ENCODE assay signal across 28 cellular contexts in the genomic region with DNA sequence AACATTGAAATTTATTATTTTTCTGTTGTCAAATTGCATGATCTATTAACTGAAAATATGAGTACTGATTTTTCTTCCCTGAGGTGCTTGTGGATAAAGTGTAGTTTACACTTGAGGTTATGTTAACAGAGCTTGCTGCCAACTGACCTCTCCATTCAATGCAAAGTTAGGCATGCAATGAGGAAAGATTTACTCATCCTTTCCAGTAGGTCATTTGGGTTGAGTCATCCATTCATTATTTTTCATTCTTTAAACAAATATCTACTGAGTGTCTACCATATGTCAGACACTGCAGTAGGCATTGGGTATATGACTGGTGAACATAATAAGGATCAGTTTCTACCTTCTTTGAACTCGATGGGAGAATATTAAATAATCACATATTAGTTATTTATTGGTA.
DNase-seq lines count a peak whose midpoint lies in the region; ATAC-seq and TF ChIP-seq lines count a peak whose summit lies in the region.
"Had no signal": no experiment of that assay in that cellular context is flagged by ENCODE, and none has a peak within 500 bp of the region (broad histone marks: within the 10 kb centered on the region; RNA-seq: fewer than 3 reads in every experiment).

No MANE protein-coding gene starts in this region.

- TF ChIP-seq CTCF in Calu3 (IDR thresholded peaks at IDR 0.05; ENCODE audit: unreplicated experiment) (no peak), astrocyte of the cerebellum (IDR thresholded peaks at IDR 0.05; ENCODE audit: low read depth, low read length, missing control alignments) (no peak)

- H3K4me3 ChIP-seq in astrocyte of the cerebellum (ENCODE audit: low read depth, low read length) (no peak overlapping the region), GM23248 (no peak overlapping the region)
- H3K4me3 ChIP-seq: body of pancreas, esophagus squamous epithelium, gastrocnemius medialis had no signal

- BruUV-seq in Calu3 (replicated peaks; lab: Mats Ljungman, UMichigan), result no TSS peak

- no peak overlapping the region for H3K9ac ChIP-seq in GM23248

- H3K9me3 Mint-ChIP-seq in Calu3 (ENCODE audit: low read depth, unreplicated experiment), result peaks cover 5% of the 10 kb centered on the region
- no peaks in the 10 kb centered on the region for H3K9me3 Mint-ChIP-seq in activated CD4-positive, alpha-beta T cell treated with anti-CD3 and anti-CD28 coated beads for 36 hours (ENCODE audit: low read depth)
- H3K9me3 Mint-ChIP-seq: activated B cell treated with CpG ODN at 0.5 μM for 24 hours; activated naive CD8-positive, alpha-beta T cell treated with anti-CD3 and anti-CD28 coated beads, Interleukin-2, amount 10 ng/mL, durations not matched to agents 7 days and 5 days; CD8-positive, alpha-beta T cell; T-helper 1 cell treated with Interleukin-12 subunit alpha and Interleukin-12 subunit beta and Interleukin-4 antibody, amounts not matched to agents 30 μg/mL and 1 μg/mL, for 36 hours had no signal

- no peak for DNase-seq in Calu3
- peak; percentile 58 for DNase-seq in NCI-H69 (lab: John Stamatoyannopoulos, UW)
- DNase-seq in astrocyte of the cerebellum (ENCODE audit: low read depth), result peak; percentile 38
- DNase-seq in kidney glomerular epithelial cell (lab: John Stamatoyannopoulos, UW), result peak; percentile 52
- no peak for DNase-seq in DMS114 treated with DMSO at 0.1 percent for 48 hours (lab: John Stamatoyannopoulos, UW; ENCODE audit: unreplicated experiment)
- DNase-seq in GM23248, result no peak
- no peak for DNase-seq in activated CD4-positive, alpha-beta T cell treated with anti-CD3 and anti-CD28 coated beads for 36 hours
- DNase-seq: activated B cell treated with CpG ODN at 0.5 μM for 24 hours; activated gamma-delta T cell; activated naive CD8-positive, alpha-beta T cell treated with anti-CD3 and anti-CD28 coated beads, Interleukin-2, amount 10 ng/mL, durations not matched to agents 7 days and 5 days; activated T-cell treated with anti-CD3 and anti-CD28 coated beads, Interleukin-2, amount 50 U/mL, for 24 hours; BE2C; body of pancreas; CD8-positive, alpha-beta T cell; DMS79 treated with DMSO at 0.1 percent for 48 hours; esophagus squamous epithelium; gastrocnemius medialis; GDM1; KBM-7; MM.1S; NCI-H2029 treated with DMSO at 0.1 percent for 48 hours; NCI-H526 treated with DMSO at 0.1 percent for 48 hours; nephron progenitor cell; stimulated activated CD4-positive, alpha-beta T cell treated with anti-CD3 and anti-CD28 coated beads, Interleukin-4, amount 100 ng/mL, for 4 hours had no signal

- no peak overlapping the region for H3K4me3 Mint-ChIP-seq in Calu3 (ENCODE audit: low read depth, unreplicated experiment)
- no peak overlapping the region for H3K4me3 Mint-ChIP-seq in activated CD4-positive, alpha-beta T cell treated with anti-CD3 and anti-CD28 coated beads for 36 hours
- H3K4me3 Mint-ChIP-seq: activated B cell treated with CpG ODN at 0.5 μM for 24 hours; activated naive CD8-positive, alpha-beta T cell treated with anti-CD3 and anti-CD28 coated beads, Interleukin-2, amount 10 ng/mL, durations not matched to agents 7 days and 5 days; activated T-cell treated with anti-CD3 and anti-CD28 coated beads, Interleukin-2, amount 50 U/mL, for 24 hours; CD8-positive, alpha-beta T cell; nephron progenitor cell; T-helper 1 cell treated with Interleukin-12 subunit alpha and Interleukin-12 subunit beta and Interleukin-4 antibody, amounts not matched to agents 30 μg/mL and 1 μg/mL, for 36 hours; type B pancreatic cell had no signal

- no peaks in the 10 kb centered on the region for H3K36me3 ChIP-seq in GM23248 (ENCODE audit: low read depth)
- H3K36me3 ChIP-seq: BE2C, esophagus squamous epithelium, gastrocnemius medialis had no signal

- no peaks in the 10 kb centered on the region for H3K79me2 ChIP-seq in GM23248 (ENCODE audit: insufficient read depth)

- H3K4me2 ChIP-seq in GM23248 (ENCODE audit: unreplicated experiment), result no peak overlapping the region

- no peaks in the 10 kb centered on the region for H3K9me3 ChIP-seq in GM23248 (ENCODE audit: low read depth)
- H3K9me3 ChIP-seq: BE2C, body of pancreas, esophagus squamous epithelium, gastrocnemius medialis had no signal

- no peaks in the 10 kb centered on the region for H4K20me1 ChIP-seq in GM23248 (ENCODE audit: insufficient read depth)

- no peaks in the 10 kb centered on the region for H3K36me3 Mint-ChIP-seq in Calu3 (ENCODE audit: insufficient read depth, unreplicated experiment)
- no peaks in the 10 kb centered on the region for H3K36me3 Mint-ChIP-seq in activated CD4-positive, alpha-beta T cell treated with anti-CD3 and anti-CD28 coated beads for 36 hours (ENCODE audit: low read depth)
- H3K36me3 Mint-ChIP-seq: activated naive CD8-positive, alpha-beta T cell treated with anti-CD3 and anti-CD28 coated beads, Interleukin-2, amount 10 ng/mL, durations not matched to agents 7 days and 5 days; CD8-positive, alpha-beta T cell had no signal

- intact Hi-C loops in Calu3 (cut with micrococcal nuclease; ENCODE audit: unreplicated experiment), result loop anchor here (10.0 kb wide), 1 partner anchor 217 kb away; no protein-coding TSS in a partner anchor
- intact Hi-C loops in activated CD4-positive, alpha-beta T cell treated with anti-CD3 and anti-CD28 coated beads for 36 hours (cut with DNase I, micrococcal nuclease), result no loop called here

- H3K27me3 ChIP-seq in GM23248 (replicated peaks; ENCODE audit: insufficient read depth), result no peaks in the 10 kb centered on the region
- H3K27me3 ChIP-seq: BE2C, body of pancreas, esophagus squamous epithelium, gastrocnemius medialis had no signal

- POLR2A ChIA-PET in activated CD4-positive, alpha-beta T cell treated with anti-CD3 and anti-CD28 coated beads for 36 hours (lab: Charles Lee), result no interaction called here

- in situ Hi-C loops in astrocyte of the cerebellum (cut with HindIII; ENCODE audit: low sequenced_read_pairs), result no loop called here
- in situ Hi-C loops in GM23248 (cut with MboI), result no loop called here

- no peak overlapping the region for H2AFZ ChIP-seq in GM23248

- no peak overlapping the region for H3K27ac ChIP-seq in GM23248
- H3K27ac ChIP-seq: body of pancreas, esophagus squamous epithelium, gastrocnemius medialis had no signal

- peak overlapping the region; percentile 23 for H3K27ac Mint-ChIP-seq in Calu3 (ENCODE audit: unreplicated experiment)
- no peak overlapping the region for H3K27ac Mint-ChIP-seq in activated CD4-positive, alpha-beta T cell treated with anti-CD3 and anti-CD28 coated beads for 36 hours
- H3K27ac Mint-ChIP-seq: activated B cell treated with CpG ODN at 0.5 μM for 24 hours; activated naive CD8-positive, alpha-beta T cell treated with anti-CD3 and anti-CD28 coated beads, Interleukin-2, amount 10 ng/mL, durations not matched to agents 7 days and 5 days; activated T-cell treated with anti-CD3 and anti-CD28 coated beads, Interleukin-2, amount 50 U/mL, for 24 hours; CD8-positive, alpha-beta T cell; T-helper 1 cell treated with Interleukin-12 subunit alpha and Interleukin-12 subunit beta and Interleukin-4 antibody, amounts not matched to agents 30 μg/mL and 1 μg/mL, for 36 hours had no signal

- no peak for ATAC-seq in HG02973 (IDR thresholded peaks at IDR 0.05; ENCODE audit: unreplicated experiment)
- ATAC-seq in activated CD4-positive, alpha-beta T cell treated with anti-CD3 and anti-CD28 coated beads for 36 hours, result no peak
- ATAC-seq: body of pancreas; CD8-positive, alpha-beta T cell; gastrocnemius medialis; SK-N-SH treated with all-trans-retinoic acid at 6 μM for 48 hours had no signal

- 0% methylated on average over 1 of the region's 1 CpG for WGBS in GM23248 (ENCODE audit: low coverage in 1 of 2, low lambda C conversion rate in 2 of 2, missing lambda C conversion rate in 2 of 2), 2 experiments

- H3K4me1 Mint-ChIP-seq in Calu3 (ENCODE audit: low read depth, unreplicated experiment), result no peaks in the 10 kb centered on the region
- H3K4me1 Mint-ChIP-seq in activated CD4-positive, alpha-beta T cell treated with anti-CD3 and anti-CD28 coated beads for 36 hours, result no peaks in the 10 kb centered on the region
- H3K4me1 Mint-ChIP-seq: activated B cell treated with CpG ODN at 0.5 μM for 24 hours; activated naive CD8-positive, alpha-beta T cell treated with anti-CD3 and anti-CD28 coated beads, Interleukin-2, amount 10 ng/mL, durations not matched to agents 7 days and 5 days; nephron progenitor cell had no signal

- H3K4me1 ChIP-seq in GM23248 (ENCODE audit: insufficient read depth), result no peaks in the 10 kb centered on the region
- H3K4me1 ChIP-seq: BE2C, body of pancreas, esophagus squamous epithelium, gastrocnemius medialis had no signal

- CTCF ChIA-PET in Calu3 (lab: Charles Lee), result no interaction called here
- CTCF ChIA-PET in activated CD4-positive, alpha-beta T cell treated with anti-CD3 and anti-CD28 coated beads for 36 hours (lab: Charles Lee), result no interaction called here

- no peaks in the 10 kb centered on the region for H3K27me3 Mint-ChIP-seq in Calu3 (ENCODE audit: unreplicated experiment)
- no peaks in the 10 kb centered on the region for H3K27me3 Mint-ChIP-seq in activated CD4-positive, alpha-beta T cell treated with anti-CD3 and anti-CD28 coated beads for 36 hours
- H3K27me3 Mint-ChIP-seq: activated B cell treated with CpG ODN at 0.5 μM for 24 hours; activated naive CD8-positive, alpha-beta T cell treated with anti-CD3 and anti-CD28 coated beads, Interleukin-2, amount 10 ng/mL, durations not matched to agents 7 days and 5 days; activated T-cell treated with anti-CD3 and anti-CD28 coated beads, Interleukin-2, amount 50 U/mL, for 24 hours; type B pancreatic cell had no signal

- H3K9me2 ChIP-seq in GM23248 (ENCODE audit: insufficient read depth), result no peaks in the 10 kb centered on the region

- no peaks in the 10 kb centered on the region for H3F3A ChIP-seq in GM23248 (ENCODE audit: insufficient read depth)

Comparison
In these comparisons a context has a peak if more than half of its experiments do, and no peak if none do; other contexts are left out.
1. DNase-seq: peak in NCI-H69 (single experiment), astrocyte of the cerebellum (single experiment) and kidney glomerular epithelial cell (single experiment); none in Calu3 (single experiment), DMS114 treated with DMSO at 0.1 percent for 48 hours (single experiment), GM23248 (single experiment) and activated CD4-positive, alpha-beta T cell treated with anti-CD3 and anti-CD28 coated beads for 36 hours (single experiment).